ENCODE assay signal across 8 cellular contexts in the genomic region with DNA sequence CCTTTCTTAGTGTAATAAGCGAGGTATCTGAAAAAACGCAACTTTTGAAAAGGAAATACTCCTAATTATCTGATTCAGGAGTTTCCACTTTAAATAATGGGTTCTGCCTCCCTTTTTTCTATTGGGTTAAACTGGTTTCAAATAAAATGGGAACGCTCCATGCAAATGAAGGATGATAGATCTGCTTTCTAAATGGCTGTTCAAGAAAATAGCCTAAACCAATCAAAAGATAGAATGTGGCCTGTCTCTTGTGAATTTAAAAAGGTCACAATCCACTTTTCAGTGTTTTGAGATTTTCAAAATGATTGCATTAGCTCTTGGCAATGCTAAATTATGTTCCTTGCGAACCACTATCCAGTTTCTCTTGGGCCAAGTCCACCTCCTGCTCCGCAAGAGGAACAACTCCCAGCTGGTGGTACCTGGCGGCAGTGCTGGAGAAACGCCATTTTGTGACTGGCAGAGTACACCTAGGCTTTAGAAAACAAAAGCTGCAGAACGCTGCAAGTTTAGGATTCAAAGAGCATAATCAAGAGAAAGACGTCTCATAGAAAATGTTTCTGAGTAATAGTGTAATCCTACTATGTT. TPM values are rescaled to one million over a fixed set of nuclear protein-coding genes. Genes with fewer than 3 reads are reported as not detected.
DNase-seq lines count a peak whose midpoint lies in the region; ATAC-seq and TF ChIP-seq lines count a peak whose summit lies in the region.

No MANE protein-coding gene starts in this region.

- no peaks in the 10 kb centered on the region for H4K20me1 ChIP-seq in DND-41 (ENCODE audit: insufficient read depth, low read length)

- H3K4me2 ChIP-seq in DND-41 (ENCODE audit: insufficient read depth, low read length) = peak overlapping the region; percentile 62; the same call in 1 of the 2 replicates

- DNase-seq in DND-41 (no peak), NCI-H774 (lab: John Stamatoyannopoulos, UW) (peak; percentile 41), endothelial cell (ENCODE audit: low spot score) (no peak), nephron progenitor cell (no peak), NCI-H2196 treated with DMSO at 0.1 percent for 48 hours (lab: John Stamatoyannopoulos, UW; ENCODE audit: unreplicated experiment) (no peak), DMS79 (lab: John Stamatoyannopoulos, UW) (no peak), head of caudate nucleus (no peak), OCI-M2 (lab: John Stamatoyannopoulos, UW; ENCODE audit: unreplicated experiment) (no peak)

- H2AFZ ChIP-seq in DND-41 (ENCODE audit: low read depth, low read length) = no peak overlapping the region

- no peak for ATAC-seq in DND-41 (ENCODE audit: insufficient read depth, low read depth)

- H3K4me3 ChIP-seq in DND-41 (ENCODE audit: low read depth in 1 of 2, low read length in 2 of 2) = no peak overlapping the region

- H3K27me3 Mint-ChIP-seq in endothelial cell (ENCODE audit: unreplicated experiment) = peaks cover 10% of the 10 kb centered on the region
- H3K27me3 Mint-ChIP-seq in nephron progenitor cell (ENCODE audit: low read depth, poor library complexity) = peaks cover 3% of the 10 kb centered on the region

- intact Hi-C loops in head of caudate nucleus (cut with DNase I) = no loop called here

- peaks cover 4% of the 10 kb centered on the region for H3K36me3 Mint-ChIP-seq in endothelial cell (ENCODE audit: low read depth, unreplicated experiment)
- peaks cover 12% of the 10 kb centered on the region for H3K36me3 Mint-ChIP-seq in nephron progenitor cell (ENCODE audit: low read depth)

- peak overlapping the region; percentile 84 for H3K27ac Mint-ChIP-seq in endothelial cell (ENCODE audit: unreplicated experiment)
- peak overlapping the region; percentile 51 for H3K27ac Mint-ChIP-seq in nephron progenitor cell

- TF ChIP-seq CTCF in DND-41 (IDR thresholded peaks at IDR 0.05; ENCODE audit: borderline replicate concordance, extremely low read depth, low read length, poor library complexity, severe bottlenecking) (no peak), endothelial cell (IDR thresholded peaks at IDR 0.05; ENCODE audit: unreplicated experiment) (no peak), nephron progenitor cell (IDR thresholded peaks at IDR 0.05) (no peak)

- H3K9me3 Mint-ChIP-seq in endothelial cell (ENCODE audit: unreplicated experiment) (no peaks in the 10 kb centered on the region), nephron progenitor cell (peaks cover 20% of the 10 kb centered on the region)

- peaks cover 17% of the 10 kb centered on the region for H3K79me2 ChIP-seq in DND-41 (ENCODE audit: insufficient read depth, low read length)

- peak overlapping the region; percentile 44 for H3K4me3 Mint-ChIP-seq in endothelial cell (ENCODE audit: unreplicated experiment)
- peak overlapping the region; percentile 58 for H3K4me3 Mint-ChIP-seq in nephron progenitor cell

- H3K9me3 ChIP-seq in DND-41 (ENCODE audit: insufficient read depth, low read length, severe bottlenecking) = no peaks in the 10 kb centered on the region

- H3K4me1 ChIP-seq in DND-41 (ENCODE audit: insufficient read depth, low read length) = peaks cover 25% of the 10 kb centered on the region

- H3K4me1 Mint-ChIP-seq in endothelial cell (ENCODE audit: unreplicated experiment) (peaks cover 10% of the 10 kb centered on the region), nephron progenitor cell (peaks cover 42% of the 10 kb centered on the region)

- peak overlapping the region; percentile 30; the same call in 1 of the 2 replicates for H3K9ac ChIP-seq in DND-41 (ENCODE audit: low read depth, low read length)

- peak overlapping the region; percentile 57; the same call in 1 of the 2 replicates for H3K27ac ChIP-seq in DND-41 (ENCODE audit: low read length)

- H3K36me3 ChIP-seq in DND-41 (ENCODE audit: insufficient read depth, low read length) = no peaks in the 10 kb centered on the region; the same call in 1 of the 2 replicates

- H3K27me3 ChIP-seq in DND-41 (ENCODE audit: insufficient read depth, low read length, poor library complexity) = no peaks in the 10 kb centered on the region

RNA-seq across cellular contexts. Expression of a gene that starts 56.8 kb away (rescaled TPM):
- 3.8 TPM for total RNA-seq in endothelial cell (ENCODE audit: unreplicated experiment)
